Comparison of ENCODE assay signal across 8 cellular contexts in the genomic region with DNA sequence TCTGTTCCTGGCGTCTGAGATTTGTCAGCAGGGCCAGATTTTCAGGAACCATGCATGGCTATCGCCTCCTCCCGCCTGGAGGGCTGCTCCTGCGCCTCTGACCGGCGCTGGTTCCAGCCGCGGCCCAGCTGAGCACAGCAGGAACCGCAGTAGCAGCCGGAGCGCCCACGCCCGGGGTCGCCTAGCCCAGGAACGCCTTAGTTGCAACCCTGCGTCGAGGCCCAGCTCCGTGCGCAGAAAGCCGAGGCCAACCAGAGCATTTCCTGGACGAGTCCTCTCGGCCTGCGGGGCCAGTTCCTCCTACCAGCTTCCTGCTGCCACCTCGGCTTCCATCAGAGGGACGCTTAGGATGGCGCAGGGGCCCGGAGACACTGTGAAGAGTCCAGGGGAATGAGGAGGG.
"Had no signal": no experiment of that assay in that cellular context is flagged by ENCODE, and none has a peak within 500 bp of the region (broad histone marks: within the 10 kb centered on the region; RNA-seq: fewer than 3 reads in every experiment).

No MANE protein-coding gene starts in this region.

- DNase-seq: GM23248, GOT3, H9, HCEC 1CT, KBM-7 had no signal

- H3K4me2 ChIP-seq: KMS-11 had no signal

- H2AFZ ChIP-seq: GM23248 had no signal

- H3K27ac ChIP-seq: GM23248, HL-60, KMS-11 had no signal

- ATAC-seq: HepG2 had no signal

- H3K9ac ChIP-seq: GM23248, KMS-11 had no signal

- H3K4me3 ChIP-seq: GM23248 had no signal
